ENCODE assay signal across 7 cellular contexts in the genomic region with DNA sequence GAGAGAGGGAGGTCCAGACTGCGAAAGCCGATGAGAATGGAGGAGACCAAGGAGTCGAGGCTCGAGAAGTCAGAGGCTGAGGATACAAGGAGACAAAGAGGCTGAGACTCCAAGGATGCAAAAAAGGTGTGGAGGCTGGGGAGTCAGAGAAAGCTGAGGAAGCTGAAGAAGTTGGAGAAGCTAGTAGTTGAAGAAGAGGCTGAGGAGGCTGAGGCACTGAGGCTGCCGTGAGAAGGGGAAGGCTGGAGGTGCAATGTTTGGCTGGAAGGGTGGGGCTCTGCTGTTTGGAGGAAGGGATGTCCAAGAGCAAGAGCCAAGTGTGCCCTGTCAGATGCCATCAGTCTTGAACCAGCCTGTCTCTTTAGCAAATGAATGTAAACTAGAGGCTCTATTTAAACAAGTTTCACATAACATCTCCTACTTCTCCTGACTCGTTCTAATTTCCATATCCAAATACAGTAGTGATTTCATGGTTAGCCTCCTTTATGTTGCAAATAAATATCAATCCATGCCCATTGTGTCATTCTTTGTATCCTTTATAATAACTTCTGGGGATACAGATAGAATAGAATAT.
"Had no signal": no experiment of that assay in that cellular context is flagged by ENCODE, and none has a peak within 500 bp of the region (broad histone marks: within the 10 kb centered on the region; RNA-seq: fewer than 3 reads in every experiment).

No MANE protein-coding gene starts in this region.

- H3K4me3 Mint-ChIP-seq: IgD-negative memory B cell had no signal

- H3K27ac ChIP-seq: GM23248 had no signal

- H3K9ac ChIP-seq: GM23248 had no signal

- H3K9me3 Mint-ChIP-seq: IgD-negative memory B cell had no signal

- H3K4me1 Mint-ChIP-seq: IgD-negative memory B cell had no signal

- FAIRE-seq: HTR-8/SVneo had no signal

- H3K4me3 ChIP-seq: GM23248 had no signal

- H3K27ac Mint-ChIP-seq: IgD-negative memory B cell had no signal

- H2AFZ ChIP-seq: GM23248 had no signal

- DNase-seq: GM23248, GOT3, H7, HCEC 1CT, KBM-7 had no signal
